In genomic region chr10:76127984-76128589, GRCh38 we compare ENCODE assay signal across 16 cellular contexts.
"Had no signal": no experiment of that assay in that cellular context is flagged by ENCODE, and none has a peak within 500 bp of the region (broad histone marks: within the 10 kb centered on the region; RNA-seq: fewer than 3 reads in every experiment).

No MANE protein-coding gene starts in this region.

- H3K27me3 Mint-ChIP-seq: activated B cell treated with CpG ODN at 0.5 μM for 24 hours; activated CD4-positive, alpha-beta T cell treated with anti-CD3 and anti-CD28 coated beads, Interleukin-2, amount 10 ng/mL, durations not matched to agents 7 days and 5 days had no signal

- H3K9me3 ChIP-seq: body of pancreas had no signal

- H3K27me3 ChIP-seq: body of pancreas had no signal

- H3K36me3 Mint-ChIP-seq: activated naive CD4-positive, alpha-beta T cell treated with anti-CD3 and anti-CD28 coated beads, Interleukin-2, amount 50 U/mL, for 24 hours had no signal

- H3K4me1 Mint-ChIP-seq: activated B cell treated with CpG ODN at 0.5 μM for 24 hours; activated CD4-positive, alpha-beta T cell treated with anti-CD3 and anti-CD28 coated beads, Interleukin-2, amount 10 ng/mL, durations not matched to agents 7 days and 5 days had no signal

- H3K4me3 ChIP-seq: body of pancreas, coronary artery, skin epidermis had no signal

- H3K27ac ChIP-seq: body of pancreas, coronary artery, parathyroid adenoma, skin epidermis had no signal

- DNase-seq: activated B cell treated with CpG ODN at 0.5 μM for 24 hours; activated CD4-positive, alpha-beta T cell treated with anti-CD3 and anti-CD28 coated beads, Interleukin-2, amount 10 ng/mL, durations not matched to agents 7 days and 5 days; activated effector memory CD4-positive, alpha-beta T cell treated with Interleukin-2 at 50 U/mL for 16 hours; activated T-cell treated with anti-CD3 and anti-CD28 coated beads, Interleukin-2, amount 50 U/mL, for 1 hour; body of pancreas; central memory CD4-positive, alpha-beta T cell; effector CD8-positive, alpha-beta T cell; glutamatergic neuron; mesenchymal stem cell; retina had no signal

- H3K4me1 ChIP-seq: body of pancreas, parathyroid adenoma had no signal

- ATAC-seq: body of pancreas, SK-N-SH treated with all-trans-retinoic acid at 6 μM for 48 hours had no signal

- H3K9me3 Mint-ChIP-seq: activated B cell treated with CpG ODN at 0.5 μM for 24 hours; activated CD4-positive, alpha-beta T cell treated with anti-CD3 and anti-CD28 coated beads, Interleukin-2, amount 10 ng/mL, durations not matched to agents 7 days and 5 days; activated naive CD4-positive, alpha-beta T cell treated with anti-CD3 and anti-CD28 coated beads, Interleukin-2, amount 50 U/mL, for 24 hours; T-helper 1 cell treated with Interleukin-12 subunit alpha and Interleukin-12 subunit beta and Interleukin-4 antibody, amounts not matched to agents 30 μg/mL and 1 μg/mL, for 36 hours had no signal

- H3K27ac Mint-ChIP-seq: activated B cell treated with CpG ODN at 0.5 μM for 24 hours; activated CD4-positive, alpha-beta T cell treated with anti-CD3 and anti-CD28 coated beads, Interleukin-2, amount 10 ng/mL, durations not matched to agents 7 days and 5 days; activated naive CD4-positive, alpha-beta T cell treated with anti-CD3 and anti-CD28 coated beads, Interleukin-2, amount 50 U/mL, for 24 hours; T-helper 1 cell treated with Interleukin-12 subunit alpha and Interleukin-12 subunit beta and Interleukin-4 antibody, amounts not matched to agents 30 μg/mL and 1 μg/mL, for 36 hours had no signal

- H3K4me3 Mint-ChIP-seq: activated B cell treated with CpG ODN at 0.5 μM for 24 hours; activated CD4-positive, alpha-beta T cell treated with anti-CD3 and anti-CD28 coated beads, Interleukin-2, amount 10 ng/mL, durations not matched to agents 7 days and 5 days; activated naive CD4-positive, alpha-beta T cell treated with anti-CD3 and anti-CD28 coated beads, Interleukin-2, amount 50 U/mL, for 24 hours; T-helper 1 cell treated with Interleukin-12 subunit alpha and Interleukin-12 subunit beta and Interleukin-4 antibody, amounts not matched to agents 30 μg/mL and 1 μg/mL, for 36 hours had no signal
